Comparison of ENCODE assay signal across 1 cellular context in the genomic region with DNA sequence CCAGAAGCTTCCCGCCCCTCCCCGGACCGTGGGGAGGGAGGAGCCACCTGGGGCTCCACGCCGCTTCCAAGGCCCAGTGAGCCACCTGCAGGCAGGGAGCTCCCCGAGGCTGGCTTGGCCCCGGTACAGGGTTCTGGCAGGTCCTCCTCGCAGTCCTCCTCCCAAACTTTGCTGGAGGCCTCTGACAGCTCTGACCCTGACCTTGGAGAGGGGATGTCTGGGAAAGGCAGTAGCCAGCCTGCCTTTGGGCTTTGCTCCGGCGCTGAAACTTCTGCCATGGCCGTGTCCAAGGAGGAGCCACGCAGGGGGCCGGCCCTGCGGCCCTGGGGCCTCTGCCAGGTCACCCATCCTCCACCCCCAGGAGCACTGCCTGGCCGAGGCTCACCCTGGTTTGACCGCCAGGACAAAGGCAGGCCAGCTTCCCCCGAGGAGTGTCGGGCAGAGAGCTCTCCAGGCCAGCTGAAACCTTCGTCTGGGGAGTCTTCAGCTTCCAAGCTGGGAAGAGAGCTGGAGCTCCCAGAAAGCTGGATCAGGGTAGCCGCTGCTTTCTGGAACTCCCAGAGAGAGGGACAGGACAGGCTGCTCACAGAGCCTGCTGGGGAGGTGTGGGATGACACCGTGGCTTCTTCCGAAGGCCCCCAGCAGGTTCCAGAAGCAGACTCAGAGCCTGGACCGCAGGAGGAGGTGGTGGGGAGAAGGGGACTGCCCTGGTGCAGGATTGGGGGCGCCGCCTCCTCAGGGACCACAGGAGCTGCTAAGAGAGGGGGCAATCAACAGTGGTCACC.
TF ChIP-seq lines count a peak whose summit lies in the region.

No MANE protein-coding gene starts in this region.

TF ChIP-seq in A549, 52 proteins besides CTCF, POLR2A, EP300 and RAD21:
- TF ChIP-seq KDM5A (IDR thresholded peaks at IDR 0.05) (no peak), HOXB13 (CRISPR knock-in tag; IDR thresholded peaks at IDR 0.05; ENCODE audit: low read depth) (no peak), SREBF2 (IDR thresholded peaks at IDR 0.05) (no peak), ESRRA (IDR thresholded peaks at IDR 0.05; ENCODE audit: borderline replicate concordance, low read length) (no peak), CEBPB (IDR thresholded peaks at IDR 0.05) (no peak), HOXB5 (CRISPR knock-in tag; IDR thresholded peaks at IDR 0.05) (no peak), CHD4 (IDR thresholded peaks at IDR 0.05; ENCODE audit: borderline replicate concordance) (no peak), JUN (IDR thresholded peaks at IDR 0.05) (no peak), PHF8 (IDR thresholded peaks at IDR 0.05; ENCODE audit: borderline replicate concordance, low read depth) (no peak), EHMT2 (IDR thresholded peaks at IDR 0.05; ENCODE audit: low read depth) (no peak), JUNB (IDR thresholded peaks at IDR 0.05) (no peak), MAZ (IDR thresholded peaks at IDR 0.05; ENCODE audit: borderline replicate concordance, low read depth, low read length) (no peak), NFE2L2 (conservative IDR thresholded peaks at IDR 0.05; ENCODE audit: low read length) (no peak), ZFP36 (IDR thresholded peaks at IDR 0.05; ENCODE audit: borderline replicate concordance, partially characterized antibody) (no peak), EHF (CRISPR knock-in tag; IDR thresholded peaks at IDR 0.05) (no peak)
- TF ChIP-seq, protein P1, sequence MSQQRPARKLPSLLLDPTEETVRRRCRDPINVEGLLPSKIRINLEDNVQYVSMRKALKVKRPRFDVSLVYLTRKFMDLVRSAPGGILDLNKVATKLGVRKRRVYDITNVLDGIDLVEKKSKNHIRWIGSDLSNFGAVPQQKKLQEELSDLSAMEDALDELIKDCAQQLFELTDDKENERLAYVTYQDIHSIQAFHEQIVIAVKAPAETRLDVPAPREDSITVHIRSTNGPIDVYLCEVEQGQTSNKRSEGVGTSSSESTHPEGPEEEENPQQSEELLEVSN (IDR thresholded peaks at IDR 0.05; ENCODE audit: borderline replicate concordance, low read depth) = no peak
- TF ChIP-seq, protein P2, sequence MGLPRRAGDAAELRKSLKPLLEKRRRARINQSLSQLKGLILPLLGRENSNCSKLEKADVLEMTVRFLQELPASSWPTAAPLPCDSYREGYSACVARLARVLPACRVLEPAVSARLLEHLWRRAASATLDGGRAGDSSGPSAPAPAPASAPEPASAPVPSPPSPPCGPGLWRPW (IDR thresholded peaks at IDR 0.05) = no peak
- TF ChIP-seq, protein P3, sequence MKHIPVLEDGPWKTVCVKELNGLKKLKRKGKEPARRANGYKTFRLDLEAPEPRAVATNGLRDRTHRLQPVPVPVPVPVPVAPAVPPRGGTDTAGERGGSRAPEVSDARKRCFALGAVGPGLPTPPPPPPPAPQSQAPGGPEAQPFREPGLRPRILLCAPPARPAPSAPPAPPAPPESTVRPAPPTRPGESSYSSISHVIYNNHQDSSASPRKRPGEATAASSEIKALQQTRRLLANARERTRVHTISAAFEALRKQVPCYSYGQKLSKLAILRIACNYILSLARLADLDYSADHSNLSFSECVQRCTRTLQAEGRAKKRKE (CRISPR knock-in tag; IDR thresholded peaks at IDR 0.05; ENCODE audit: low read depth) = no peak
